Comparison of ENCODE assay signal across 16 cellular contexts in the genomic region with DNA sequence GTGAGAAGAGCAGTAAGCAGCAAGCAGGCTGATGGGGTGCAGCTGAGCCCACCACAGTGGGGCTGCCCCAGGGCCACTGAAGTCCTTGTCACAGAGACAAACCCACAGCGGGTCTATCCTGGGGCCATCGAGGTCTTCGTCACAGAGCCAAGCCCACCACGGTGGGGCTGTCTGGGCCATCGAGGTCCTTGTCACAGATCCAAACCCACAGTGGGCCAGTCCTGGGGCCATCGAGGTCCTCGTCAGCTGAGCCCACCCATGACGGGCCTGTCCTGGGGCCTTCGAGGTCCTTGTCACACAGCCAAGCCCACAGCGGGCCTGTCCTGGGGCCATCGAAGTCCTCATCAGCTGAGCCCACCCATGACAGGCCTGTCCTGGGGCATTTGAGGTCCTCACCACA.
DNase-seq lines count a peak whose midpoint lies in the region; ATAC-seq and TF ChIP-seq lines count a peak whose summit lies in the region.
"Had no signal": no experiment of that assay in that cellular context is flagged by ENCODE, and none has a peak within 500 bp of the region (broad histone marks: within the 10 kb centered on the region; RNA-seq: fewer than 3 reads in every experiment).

No MANE protein-coding gene starts in this region.

- peaks cover 33% of the 10 kb centered on the region for H3K4me1 Mint-ChIP-seq in CD4-positive, alpha-beta T cell (ENCODE audit: low read depth)
- H3K4me1 Mint-ChIP-seq: B cell, IgD-negative memory B cell had no signal

- peak overlapping the region; percentile 58 for H3K9ac ChIP-seq in neural cell (ENCODE audit: low read length)
- H3K9ac ChIP-seq: BLaER1 treated with 17β-estradiol and CSF1 and Interleukin-3, amounts not matched to agents 10 nM and 100 nM had no signal

- H3K4me1 ChIP-seq in RWPE2 (ENCODE audit: insufficient read depth, poor library complexity, severe bottlenecking): no peaks in the 10 kb centered on the region
- H3K4me1 ChIP-seq in Peyer's patch: no peaks in the 10 kb centered on the region

- TF ChIP-seq EP300 in neural cell (conservative IDR thresholded peaks at IDR 0.05; ENCODE audit: poor library complexity, severe bottlenecking): no peak

- H3K9me2 ChIP-seq in neural cell (ENCODE audit: insufficient read depth, low read length): no peaks in the 10 kb centered on the region

- H3K4me3 Mint-ChIP-seq in CD4-positive, alpha-beta T cell: no peak overlapping the region
- H3K4me3 Mint-ChIP-seq: B cell; CD4-positive, CD25-positive, alpha-beta regulatory T cell; IgD-negative memory B cell had no signal

- DNase-seq in CD4-positive, alpha-beta T cell: no peak
- DNase-seq in RWPE2 (ENCODE audit: low spot score) (peak; percentile 63), Peyer's patch (no peak), omental fat pad (ENCODE audit: low spot score) (no peak)
- DNase-seq: CD4-positive, CD25-positive, alpha-beta regulatory T cell; DMS153; DMS79; GDM1; GOT3; H7 had no signal

- TF ChIP-seq RAD21 in neural cell (conservative IDR thresholded peaks at IDR 0.05): no peak

- no peaks in the 10 kb centered on the region for H3K36me3 Mint-ChIP-seq in CD4-positive, alpha-beta T cell (ENCODE audit: low read depth)
- H3K36me3 Mint-ChIP-seq: CD4-positive, CD25-positive, alpha-beta regulatory T cell had no signal

- no peaks in the 10 kb centered on the region for H3F3A ChIP-seq in neural cell (ENCODE audit: insufficient read depth, low read length, poor library complexity, severe bottlenecking)

- no peaks in the 10 kb centered on the region for H3K27me3 ChIP-seq in CD4-positive, alpha-beta T cell (ENCODE audit: control insufficient read depth, insufficient read depth, low read length)
- H3K27me3 ChIP-seq in RWPE2 (ENCODE audit: insufficient read depth, poor library complexity, severe bottlenecking) (no peaks in the 10 kb centered on the region), neural cell (ENCODE audit: insufficient read depth, low read depth, low read length) (no peaks in the 10 kb centered on the region), Peyer's patch (no peaks in the 10 kb centered on the region)
- H3K27me3 ChIP-seq: BLaER1 treated with 17β-estradiol and CSF1 and Interleukin-3, amounts not matched to agents 10 nM and 100 nM had no signal

- peak overlapping the region; percentile 9 for H3K4me2 ChIP-seq in neural cell (ENCODE audit: low read length)
- H3K4me2 ChIP-seq: BLaER1 treated with 17β-estradiol and CSF1 and Interleukin-3, amounts not matched to agents 10 nM and 100 nM had no signal

- no peaks in the 10 kb centered on the region for H3K27me3 Mint-ChIP-seq in CD4-positive, alpha-beta T cell
- H3K27me3 Mint-ChIP-seq: CD4-positive, CD25-positive, alpha-beta regulatory T cell had no signal

- no peaks in the 10 kb centered on the region for H3K79me2 ChIP-seq in neural cell (replicated peaks; ENCODE audit: insufficient read depth, low read length)

- no peaks in the 10 kb centered on the region for H3K36me3 ChIP-seq in RWPE2 (ENCODE audit: low read depth)
- H3K36me3 ChIP-seq in neural cell (ENCODE audit: insufficient read depth, low read length): no peaks in the 10 kb centered on the region
- H3K36me3 ChIP-seq in Peyer's patch: no peaks in the 10 kb centered on the region
- H3K36me3 ChIP-seq: BLaER1 treated with 17β-estradiol and CSF1 and Interleukin-3, amounts not matched to agents 10 nM and 100 nM had no signal

- TF ChIP-seq POLR2A in Peyer's patch (IDR thresholded peaks at IDR 0.05): no peak

- no peaks in the 10 kb centered on the region for H3K9me3 Mint-ChIP-seq in CD4-positive, alpha-beta T cell
- H3K9me3 Mint-ChIP-seq: CD4-positive, CD25-positive, alpha-beta regulatory T cell had no signal

- H3K4me3 ChIP-seq in RWPE2 (ENCODE audit: severe bottlenecking) (no peak overlapping the region), neural cell (ENCODE audit: low read length) (peak overlapping the region; percentile 45), Peyer's patch (no peak overlapping the region)
- H3K4me3 ChIP-seq: BLaER1 treated with 17β-estradiol and CSF1 and Interleukin-3, amounts not matched to agents 10 nM and 100 nM had no signal

- no peak for ATAC-seq in CD4-positive, alpha-beta T cell (ENCODE audit: poor library complexity)
- no peak for ATAC-seq in RWPE2 (ENCODE audit: low read depth)
- ATAC-seq in HG03159 (IDR thresholded peaks at IDR 0.05; ENCODE audit: unreplicated experiment): no peak
- ATAC-seq in omental fat pad (ENCODE audit: low FRiP score): no peak
- ATAC-seq: HepG2 had no signal

- intact Hi-C loops in CD4-positive, alpha-beta T cell (cut with DNase I, micrococcal nuclease): no loop called here

- H3K27ac ChIP-seq in CD4-positive, alpha-beta T cell (ENCODE audit: low read depth, low read length): no peak overlapping the region
- H3K27ac ChIP-seq in RWPE2 (ENCODE audit: poor library complexity, severe bottlenecking) (no peak overlapping the region), neural cell (ENCODE audit: low read length) (peak overlapping the region; percentile 85), Peyer's patch (no peak overlapping the region)
- H3K27ac ChIP-seq: BLaER1 treated with 17β-estradiol and CSF1 and Interleukin-3, amounts not matched to agents 10 nM and 100 nM had no signal

- H4K20me1 ChIP-seq in neural cell (ENCODE audit: insufficient read depth): no peaks in the 10 kb centered on the region
- H4K20me1 ChIP-seq: BLaER1 treated with 17β-estradiol and CSF1 and Interleukin-3, amounts not matched to agents 10 nM and 100 nM had no signal

- no peak for TF ChIP-seq CTCF in CD4-positive, alpha-beta T cell (IDR thresholded peaks at IDR 0.05)
- no peak for TF ChIP-seq CTCF in RWPE2 (IDR thresholded peaks at IDR 0.05; ENCODE audit: poor library complexity, severe bottlenecking)
- TF ChIP-seq CTCF in neural cell (IDR thresholded peaks at IDR 0.05; ENCODE audit: poor library complexity, severe bottlenecking): no peak
- no peak for TF ChIP-seq CTCF in Peyer's patch (IDR thresholded peaks at IDR 0.05)
- TF ChIP-seq CTCF in omental fat pad (IDR thresholded peaks at IDR 0.05): no peak

- POLR2A ChIA-PET in CD4-positive, alpha-beta T cell (lab: Charles Lee): no interaction called here

- no peak overlapping the region for H2AFZ ChIP-seq in neural cell (ENCODE audit: low read depth, low read length)

- peak overlapping the region; percentile 74 for H3K27ac Mint-ChIP-seq in CD4-positive, alpha-beta T cell
- H3K27ac Mint-ChIP-seq: B cell, IgD-negative memory B cell had no signal

- CTCF ChIA-PET in CD4-positive, alpha-beta T cell (lab: Charles Lee): no interaction called here

- H3K9me3 ChIP-seq in CD4-positive, alpha-beta T cell (ENCODE audit: control insufficient read depth, low read length): no peaks in the 10 kb centered on the region
- no peaks in the 10 kb centered on the region for H3K9me3 ChIP-seq in RWPE2 (ENCODE audit: severe bottlenecking)
- no peaks in the 10 kb centered on the region for H3K9me3 ChIP-seq in neural cell (ENCODE audit: low read length)
- H3K9me3 ChIP-seq in Peyer's patch: peaks cover 0 to 9% (median 0%) of the 10 kb centered on the region in 4 donors

TF ChIP-seq in neural cell, 6 proteins besides CTCF, POLR2A, EP300 and RAD21:
- TF ChIP-seq TAF1 (IDR thresholded peaks at IDR 0.05; ENCODE audit: low read depth) (no peak), EZH2 (IDR thresholded peaks at IDR 0.05; ENCODE audit: borderline replicate concordance, insufficient read depth, low read length, poor library complexity, severe bottlenecking) (no peak), SMC3 (conservative IDR thresholded peaks at IDR 0.05; ENCODE audit: poor library complexity) (no peak), MXI1 (conservative IDR thresholded peaks at IDR 0.05; ENCODE audit: poor library complexity, severe bottlenecking) (no peak), POLR2AphosphoS5 (IDR thresholded peaks at IDR 0.05) (no peak)
- TF ChIP-seq, protein P1, sequence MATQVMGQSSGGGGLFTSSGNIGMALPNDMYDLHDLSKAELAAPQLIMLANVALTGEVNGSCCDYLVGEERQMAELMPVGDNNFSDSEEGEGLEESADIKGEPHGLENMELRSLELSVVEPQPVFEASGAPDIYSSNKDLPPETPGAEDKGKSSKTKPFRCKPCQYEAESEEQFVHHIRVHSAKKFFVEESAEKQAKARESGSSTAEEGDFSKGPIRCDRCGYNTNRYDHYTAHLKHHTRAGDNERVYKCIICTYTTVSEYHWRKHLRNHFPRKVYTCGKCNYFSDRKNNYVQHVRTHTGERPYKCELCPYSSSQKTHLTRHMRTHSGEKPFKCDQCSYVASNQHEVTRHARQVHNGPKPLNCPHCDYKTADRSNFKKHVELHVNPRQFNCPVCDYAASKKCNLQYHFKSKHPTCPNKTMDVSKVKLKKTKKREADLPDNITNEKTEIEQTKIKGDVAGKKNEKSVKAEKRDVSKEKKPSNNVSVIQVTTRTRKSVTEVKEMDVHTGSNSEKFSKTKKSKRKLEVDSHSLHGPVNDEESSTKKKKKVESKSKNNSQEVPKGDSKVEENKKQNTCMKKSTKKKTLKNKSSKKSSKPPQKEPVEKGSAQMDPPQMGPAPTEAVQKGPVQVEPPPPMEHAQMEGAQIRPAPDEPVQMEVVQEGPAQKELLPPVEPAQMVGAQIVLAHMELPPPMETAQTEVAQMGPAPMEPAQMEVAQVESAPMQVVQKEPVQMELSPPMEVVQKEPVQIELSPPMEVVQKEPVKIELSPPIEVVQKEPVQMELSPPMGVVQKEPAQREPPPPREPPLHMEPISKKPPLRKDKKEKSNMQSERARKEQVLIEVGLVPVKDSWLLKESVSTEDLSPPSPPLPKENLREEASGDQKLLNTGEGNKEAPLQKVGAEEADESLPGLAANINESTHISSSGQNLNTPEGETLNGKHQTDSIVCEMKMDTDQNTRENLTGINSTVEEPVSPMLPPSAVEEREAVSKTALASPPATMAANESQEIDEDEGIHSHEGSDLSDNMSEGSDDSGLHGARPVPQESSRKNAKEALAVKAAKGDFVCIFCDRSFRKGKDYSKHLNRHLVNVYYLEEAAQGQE (IDR thresholded peaks at IDR 0.05; ENCODE audit: borderline replicate concordance): no peak
